8 cellular contexts compared by ENCODE assay signal in the genomic region with DNA sequence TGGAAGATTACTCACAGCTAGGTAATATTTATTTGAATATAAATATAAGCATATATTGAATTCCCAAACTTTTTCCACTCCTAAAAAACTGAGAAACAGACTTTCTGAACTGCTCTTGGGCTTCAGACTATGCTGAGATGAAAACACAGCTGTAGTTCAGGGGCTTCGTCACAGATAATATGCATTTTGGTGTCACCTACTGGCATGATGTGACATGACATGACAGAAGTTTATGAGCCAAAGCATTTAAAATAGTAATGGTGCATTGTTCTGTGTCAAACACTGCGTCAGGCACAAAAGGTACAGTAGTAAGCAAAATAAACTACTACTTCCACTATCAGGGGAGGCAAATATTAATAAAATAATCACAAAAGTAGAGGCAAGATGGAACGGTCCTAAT.
DNase-seq lines count a peak whose midpoint lies in the region; ATAC-seq and TF ChIP-seq lines count a peak whose summit lies in the region.

No MANE protein-coding gene starts in this region.

- WGBS in H9 (ENCODE audit: extremely low coverage, insufficient read length, low lambda C conversion rate): no CpG with 5 or more reads among the region's 3 CpGs
- WGBS in sigmoid colon, 2 donors: 15 to 47% methylated on average over 3 of the region's 3 CpGs

- H2BK12ac ChIP-seq in H9 (ENCODE audit: insufficient read length, low read depth, low read length): no peak overlapping the region

- intact Hi-C loops in sigmoid colon (cut with DNase I): no loop called here

- H3K9ac ChIP-seq in H9 (ENCODE audit: extremely low read depth, insufficient read length, low read length): no peak overlapping the region

- no peaks in the 10 kb centered on the region for H3K4me1 Mint-ChIP-seq in H9
- H3K4me1 Mint-ChIP-seq in activated CD8-positive, alpha-beta T cell treated with anti-CD3 and anti-CD28 coated beads, Interleukin-2, amount 10 ng/mL, durations not matched to agents 7 days and 5 days (ENCODE audit: low read depth): peaks cover 8% of the 10 kb centered on the region

- no peak overlapping the region for H3K14ac ChIP-seq in H9 (ENCODE audit: insufficient read depth, low read length)

- no peak overlapping the region for H2BK120ac ChIP-seq in H9 (ENCODE audit: low read depth, low read length, poor library complexity, severe bottlenecking)

- H3K79me2 ChIP-seq in H9 (ENCODE audit: insufficient read depth, low read length): no peaks in the 10 kb centered on the region

- H3K27ac ChIP-seq in H9 (ENCODE audit: insufficient read length, low read depth, low read length) (no peak overlapping the region), sigmoid colon (no peak overlapping the region)

- no peak overlapping the region for H3K4me3 ChIP-seq in sigmoid colon

- H4K20me1 ChIP-seq in H9 (ENCODE audit: control insufficient read depth, insufficient read depth, insufficient read length): no peaks in the 10 kb centered on the region

- no peak overlapping the region for H3K27ac Mint-ChIP-seq in H9
- H3K27ac Mint-ChIP-seq in activated CD8-positive, alpha-beta T cell treated with anti-CD3 and anti-CD28 coated beads, Interleukin-2, amount 10 ng/mL, durations not matched to agents 7 days and 5 days: no peak overlapping the region

- no peak overlapping the region for H4K8ac ChIP-seq in H9 (replicated peaks; ENCODE audit: insufficient read length, low read depth, low read length)

- H3K23ac ChIP-seq in H9 (ENCODE audit: insufficient read length, low read depth, low read length): no peak overlapping the region

- no peak overlapping the region for H3T11ph ChIP-seq in H9 (ENCODE audit: low read length)

- H3K79me1 ChIP-seq in H9 (ENCODE audit: insufficient read depth, low read depth, low read length, poor library complexity, severe bottlenecking): no peaks in the 10 kb centered on the region

- H2AK5ac ChIP-seq in H9 (ENCODE audit: insufficient read length, low read length): no peak overlapping the region

- H3K36me3 Mint-ChIP-seq in H9 (ENCODE audit: insufficient read depth in 1 of 3, low read depth in 3 of 3): no peaks in the 10 kb centered on the region
- no peaks in the 10 kb centered on the region for H3K36me3 Mint-ChIP-seq in activated CD8-positive, alpha-beta T cell treated with anti-CD3 and anti-CD28 coated beads, Interleukin-2, amount 10 ng/mL, durations not matched to agents 7 days and 5 days (ENCODE audit: low read depth)

- no peak overlapping the region for H4K91ac ChIP-seq in H9 (ENCODE audit: insufficient read length, low read depth, low read length)

- no peak overlapping the region for H4K5ac ChIP-seq in H9 (ENCODE audit: insufficient read length, low read depth, low read length)

- no peak overlapping the region for H3K4me2 ChIP-seq in H9 (ENCODE audit: insufficient read depth, insufficient read length, low read length)

- no peak overlapping the region for H2BK15ac ChIP-seq in H9 (ENCODE audit: low read depth, low read length)

- H3K27me3 ChIP-seq in H9 (ENCODE audit: insufficient read depth, low read length): no peaks in the 10 kb centered on the region
- H3K27me3 ChIP-seq in sigmoid colon: no peaks in the 10 kb centered on the region

- ATAC-seq in activated CD8-positive, alpha-beta T cell treated with anti-CD3 and anti-CD28 coated beads, Interleukin-2, amount 10 ng/mL, durations not matched to agents 7 days and 5 days: peak; percentile 42

- H3K9me3 ChIP-seq in H9 (ENCODE audit: control insufficient read depth, low read depth, low read length) (no peaks in the 10 kb centered on the region), sigmoid colon (no peaks in the 10 kb centered on the region)

- peak; percentile 62 for TF ChIP-seq CTCF in H9 (conservative IDR thresholded peaks at IDR 0.05)
- no peak for TF ChIP-seq CTCF in sigmoid colon (IDR thresholded peaks at IDR 0.05)

- no peaks in the 10 kb centered on the region for H3K36me3 ChIP-seq in sigmoid colon

- no peak overlapping the region for H2BK5ac ChIP-seq in H9 (ENCODE audit: insufficient read length, low read length)

- CTCF ChIA-PET in activated CD8-positive, alpha-beta T cell treated with anti-CD3 and anti-CD28 coated beads, Interleukin-2, amount 10 ng/mL, durations not matched to agents 7 days and 5 days (lab: Charles Lee): interaction anchor here (1.1 to 2.1 kb wide), 8 partner anchors 11 to 303 kb away, joined by 3 to 18 read pairs (median 4); no protein-coding TSS in a partner anchor

- DNase-seq in activated CD4-positive, alpha-beta T cell treated with anti-CD3 and anti-CD28 coated beads for 48 hours: peak; percentile 5
- no peak for DNase-seq in activated CD4-positive, alpha-beta T cell treated with anti-CD3 and anti-CD28 coated beads, Interleukin-2, amount 50 U/mL, for 4 hours
- DNase-seq in H9 (no peak), NAMALWA (ENCODE audit: low spot score) (peak; percentile 65), kidney tubule cell (ENCODE audit: low spot score) (peak; percentile 81), T-helper 1 cell (no peak), sigmoid colon (no peak)
- peak; percentile 30 for DNase-seq in activated CD8-positive, alpha-beta T cell treated with anti-CD3 and anti-CD28 coated beads, Interleukin-2, amount 10 ng/mL, durations not matched to agents 7 days and 5 days

- H3K18ac ChIP-seq in H9 (ENCODE audit: insufficient read length, low read depth, low read length): no peak overlapping the region

- H2BK20ac ChIP-seq in H9 (ENCODE audit: low read depth, low read length, poor library complexity, severe bottlenecking): no peak overlapping the region

- no peaks in the 10 kb centered on the region for H3K23me2 ChIP-seq in H9 (ENCODE audit: insufficient read length, low read depth, low read length, poor library complexity, severe bottlenecking)

- POLR2A ChIA-PET in activated CD8-positive, alpha-beta T cell treated with anti-CD3 and anti-CD28 coated beads, Interleukin-2, amount 10 ng/mL, durations not matched to agents 7 days and 5 days (lab: Charles Lee): no interaction called here

- no peaks in the 10 kb centered on the region for H3K9me3 Mint-ChIP-seq in H9
- H3K9me3 Mint-ChIP-seq in activated CD8-positive, alpha-beta T cell treated with anti-CD3 and anti-CD28 coated beads, Interleukin-2, amount 10 ng/mL, durations not matched to agents 7 days and 5 days (ENCODE audit: insufficient read depth): no peaks in the 10 kb centered on the region

- H3K4ac ChIP-seq in H9 (ENCODE audit: low read depth, low read length): no peak overlapping the region

- H3K4me1 ChIP-seq in H9 (ENCODE audit: insufficient read depth, low read length): no peaks in the 10 kb centered on the region
- H3K4me1 ChIP-seq in sigmoid colon: peaks cover 0 to 13% (median 6%) of the 10 kb centered on the region in 4 donors

- H3K27me3 Mint-ChIP-seq in H9 (ENCODE audit: low read depth): no peaks in the 10 kb centered on the region
- H3K27me3 Mint-ChIP-seq in activated CD8-positive, alpha-beta T cell treated with anti-CD3 and anti-CD28 coated beads, Interleukin-2, amount 10 ng/mL, durations not matched to agents 7 days and 5 days (ENCODE audit: low read depth): no peaks in the 10 kb centered on the region

- no peak overlapping the region for H3K4me3 Mint-ChIP-seq in H9
- no peak overlapping the region for H3K4me3 Mint-ChIP-seq in activated CD8-positive, alpha-beta T cell treated with anti-CD3 and anti-CD28 coated beads, Interleukin-2, amount 10 ng/mL, durations not matched to agents 7 days and 5 days

- no peak overlapping the region for H2AFZ ChIP-seq in H9 (ENCODE audit: low read length)

- H3K56ac ChIP-seq in H9 (ENCODE audit: insufficient read length, low read depth, low read length): no peak overlapping the region

- no peak for TF ChIP-seq POLR2A in sigmoid colon (IDR thresholded peaks at IDR 0.05)

- TF ChIP-seq EP300 in sigmoid colon (IDR thresholded peaks at IDR 0.05): no peak

Comparison
In these comparisons a context has a peak if more than half of its experiments do, and no peak if none do; other contexts are left out.
1. DNase-seq: peak in activated CD4-positive, alpha-beta T cell treated with anti-CD3 and anti-CD28 coated beads for 48 hours (single experiment), NAMALWA (single experiment), activated CD8-positive, alpha-beta T cell treated with anti-CD3 and anti-CD28 coated beads, Interleukin-2, amount 10 ng/mL, durations not matched to agents 7 days and 5 days (single experiment) and kidney tubule cell (single experiment); none in activated CD4-positive, alpha-beta T cell treated with anti-CD3 and anti-CD28 coated beads, Interleukin-2, amount 50 U/mL, for 4 hours (0 of 2), H9 (single experiment), T-helper 1 cell (0 of 5) and sigmoid colon (single experiment).